1 cellular context compared by ENCODE assay signal in genomic region chr4:71830497-71831178, GRCh38.
TF ChIP-seq lines count a peak whose summit lies in the region.

No MANE protein-coding gene starts in this region.

TF ChIP-seq in K562, 482 proteins besides CTCF, POLR2A, EP300 and RAD21:
- TF ChIP-seq, protein P1, sequence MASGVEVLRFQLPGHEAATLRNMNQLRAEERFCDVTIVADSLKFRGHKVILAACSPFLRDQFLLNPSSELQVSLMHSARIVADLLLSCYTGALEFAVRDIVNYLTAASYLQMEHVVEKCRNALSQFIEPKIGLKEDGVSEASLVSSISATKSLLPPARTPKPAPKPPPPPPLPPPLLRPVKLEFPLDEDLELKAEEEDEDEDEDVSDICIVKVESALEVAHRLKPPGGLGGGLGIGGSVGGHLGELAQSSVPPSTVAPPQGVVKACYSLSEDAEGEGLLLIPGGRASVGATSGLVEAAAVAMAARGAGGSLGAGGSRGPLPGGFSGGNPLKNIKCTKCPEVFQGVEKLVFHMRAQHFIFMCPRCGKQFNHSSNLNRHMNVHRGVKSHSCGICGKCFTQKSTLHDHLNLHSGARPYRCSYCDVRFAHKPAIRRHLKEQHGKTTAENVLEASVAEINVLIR (CRISPR knock-in tag; IDR thresholded peaks at IDR 0.05), result no peak
- no peak for TF ChIP-seq ZC3H4 (CRISPR knock-in tag; IDR thresholded peaks at IDR 0.05; ENCODE audit: borderline replicate concordance)
- TF ChIP-seq ZNF184 (CRISPR knock-in tag; IDR thresholded peaks at IDR 0.05), result no peak
- TF ChIP-seq SRF (CRISPR knock-in tag; IDR thresholded peaks at IDR 0.05), result no peak
- TF ChIP-seq MCM3 (IDR thresholded peaks at IDR 0.05), result no peak
- no peak for TF ChIP-seq SIN3A (IDR thresholded peaks at IDR 0.05; ENCODE audit: borderline replicate concordance in 2 of 2, control insufficient read depth in 1 of 2, low read depth in 2 of 2, low read length in 2 of 2)
- no peak for TF ChIP-seq ZNF444 (CRISPR knock-in tag; IDR thresholded peaks at IDR 0.05)
- TF ChIP-seq MCM7 (IDR thresholded peaks at IDR 0.05), result no peak
- TF ChIP-seq U2AF2 (optimal IDR thresholded peaks at IDR 0.05; ENCODE audit: low read depth, low read length), result no peak
